In the genomic region with DNA sequence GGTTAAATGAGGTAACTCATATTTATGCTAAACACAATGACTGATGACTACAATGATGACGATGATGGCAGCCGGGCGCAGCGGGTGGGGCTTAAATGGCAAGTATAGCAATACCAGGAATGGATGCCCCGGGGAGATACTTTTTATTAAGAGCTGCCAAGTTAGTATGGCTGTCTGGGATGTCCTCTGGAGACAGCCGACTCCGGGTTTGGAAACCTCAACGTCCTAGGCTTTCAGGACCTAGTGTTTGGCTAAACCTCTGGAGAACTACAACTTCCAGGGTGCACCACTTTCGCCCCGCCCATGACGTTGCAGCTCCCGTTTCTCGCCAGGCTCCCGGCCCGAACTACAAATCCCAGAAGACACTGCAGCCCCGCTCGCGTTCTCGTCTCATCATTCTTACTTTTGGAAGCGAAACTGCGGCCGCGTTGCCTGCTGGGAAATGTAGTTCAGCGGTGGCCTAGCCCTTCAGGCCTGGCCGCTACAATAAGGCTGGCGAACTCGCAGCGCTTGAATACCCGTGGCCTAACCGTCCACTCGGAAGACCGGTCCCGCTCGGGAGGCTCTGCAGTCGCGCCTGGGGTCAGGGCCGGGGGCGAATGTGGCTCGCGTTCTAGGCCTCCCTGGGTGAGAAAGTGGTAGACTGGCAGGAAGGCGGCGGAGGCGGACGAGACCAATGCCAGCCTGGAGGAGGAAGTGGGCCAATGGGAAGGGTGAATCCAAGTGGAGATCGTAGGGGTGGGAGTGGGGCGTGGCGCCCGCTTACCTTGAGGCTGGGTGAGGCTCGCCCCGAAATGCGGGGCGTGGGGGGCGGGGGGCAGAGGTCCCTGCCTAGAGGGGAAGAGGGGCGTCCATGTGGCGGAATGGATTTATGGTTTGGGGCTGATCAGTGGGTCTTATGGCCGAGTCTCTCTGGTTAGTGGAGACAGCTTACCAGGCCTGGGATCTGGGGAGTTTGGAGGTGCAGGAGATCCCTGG, we compare ENCODE assay signal across 1 cellular context.
TF ChIP-seq lines count a peak whose summit lies in the region.

A gene (plus strand): TSS at position 463 of the 978 bp plus-strand sequence. CDS start 2,221 bp downstream, outside the sequence.

TF ChIP-seq in HepG2, 621 proteins besides CTCF, POLR2A, EP300 and RAD21 (continued from another document and continues in another):
- TF ChIP-seq ZNF670 (CRISPR knock-in tag; IDR thresholded peaks at IDR 0.05; ENCODE audit: borderline replicate concordance) (peak; percentile 93), HIVEP1 (CRISPR knock-in tag; IDR thresholded peaks at IDR 0.05) (peak; percentile 97), SPEN (CRISPR knock-in tag; IDR thresholded peaks at IDR 0.05; ENCODE audit: low read depth) (peak; percentile 95), FOXO1 (CRISPR knock-in tag; IDR thresholded peaks at IDR 0.05) (peak; percentile 76), ZNF792 (CRISPR knock-in tag; IDR thresholded peaks at IDR 0.05) (peak; percentile 51; the same call in 1 of the 2 replicates), AGO2 (optimal IDR thresholded peaks at IDR 0.05; ENCODE audit: low read depth, low read length) (peak; percentile 67), TBX2 (CRISPR knock-in tag; IDR thresholded peaks at IDR 0.05; ENCODE audit: borderline replicate concordance) (peak; percentile 91), ZNF3 (CRISPR knock-in tag; IDR thresholded peaks at IDR 0.05) (peak; percentile 69; the same call in 1 of the 2 replicates), HNRNPLL (IDR thresholded peaks at IDR 0.05; ENCODE audit: low read depth, low read length, poor library complexity, severe bottlenecking) (peak; percentile 42), ZNF441 (CRISPR knock-in tag; IDR thresholded peaks at IDR 0.05; ENCODE audit: borderline replicate concordance) (peak; percentile 92), NAIF1 (CRISPR knock-in tag; IDR thresholded peaks at IDR 0.05; ENCODE audit: borderline replicate concordance) (peak; percentile 31; the same call in 1 of the 2 replicates), KLF12 (CRISPR knock-in tag; IDR thresholded peaks at IDR 0.05; ENCODE audit: borderline replicate concordance) (peak; percentile 92), CBX5 (CRISPR knock-in tag; IDR thresholded peaks at IDR 0.05; ENCODE audit: borderline replicate concordance) (peak; percentile 42; the same call in 1 of the 2 replicates), TAF15 (IDR thresholded peaks at IDR 0.05; ENCODE audit: low read depth, low read length, poor library complexity, severe bottlenecking) (no peak), ZNF333 (CRISPR knock-in tag; IDR thresholded peaks at IDR 0.05; ENCODE audit: borderline replicate concordance) (peak; percentile 98), AHR (CRISPR knock-in tag; IDR thresholded peaks at IDR 0.05) (peak; percentile 96; the same call in 1 of the 2 replicates), ZNF768 (CRISPR knock-in tag; IDR thresholded peaks at IDR 0.05) (peak; percentile 79), TAF1 (CRISPR knock-in tag; IDR thresholded peaks at IDR 0.05) (peak; percentile 84), SNAPC2 (CRISPR knock-in tag; IDR thresholded peaks at IDR 0.05) (peak; percentile 71), EEA1 (CRISPR knock-in tag; IDR thresholded peaks at IDR 0.05; ENCODE audit: borderline replicate concordance) (peak; percentile 87; the same call in 1 of the 2 replicates), ZNF136 (CRISPR knock-in tag; IDR thresholded peaks at IDR 0.05; ENCODE audit: low read depth) (peak; percentile 90; the same call in 1 of the 2 replicates), ZNF839 (CRISPR knock-in tag; IDR thresholded peaks at IDR 0.05; ENCODE audit: borderline replicate concordance) (0 out of 2 replicates have a peak, but pooled peaks have one; percentile 63), ZNF572 (CRISPR knock-in tag; IDR thresholded peaks at IDR 0.05) (peak; percentile 99), ZFX (CRISPR knock-in tag; IDR thresholded peaks at IDR 0.05; ENCODE audit: low read depth) (peak; percentile 100), MIER3 (CRISPR knock-in tag; IDR thresholded peaks at IDR 0.05; ENCODE audit: borderline replicate concordance) (peak; percentile 58; the same call in 1 of the 2 replicates), ZNF577 (CRISPR knock-in tag; IDR thresholded peaks at IDR 0.05; ENCODE audit: borderline replicate concordance, low read depth) (no peak), CEBPB (IDR thresholded peaks at IDR 0.05; ENCODE audit: borderline replicate concordance, low read depth, low read length) (peak; percentile 21; the same call in 1 of the 2 replicates), JUNB (CRISPR knock-in tag; IDR thresholded peaks at IDR 0.05; ENCODE audit: borderline replicate concordance) (no peak), REL (CRISPR knock-in tag; conservative IDR thresholded peaks at IDR 0.05) (no peak), ZNF251 (CRISPR knock-in tag; IDR thresholded peaks at IDR 0.05) (no peak), ELF4 (CRISPR knock-in tag; IDR thresholded peaks at IDR 0.05; ENCODE audit: borderline replicate concordance) (peak; percentile 72; the same call in 1 of the 2 replicates)
- TF ChIP-seq, protein P1, sequence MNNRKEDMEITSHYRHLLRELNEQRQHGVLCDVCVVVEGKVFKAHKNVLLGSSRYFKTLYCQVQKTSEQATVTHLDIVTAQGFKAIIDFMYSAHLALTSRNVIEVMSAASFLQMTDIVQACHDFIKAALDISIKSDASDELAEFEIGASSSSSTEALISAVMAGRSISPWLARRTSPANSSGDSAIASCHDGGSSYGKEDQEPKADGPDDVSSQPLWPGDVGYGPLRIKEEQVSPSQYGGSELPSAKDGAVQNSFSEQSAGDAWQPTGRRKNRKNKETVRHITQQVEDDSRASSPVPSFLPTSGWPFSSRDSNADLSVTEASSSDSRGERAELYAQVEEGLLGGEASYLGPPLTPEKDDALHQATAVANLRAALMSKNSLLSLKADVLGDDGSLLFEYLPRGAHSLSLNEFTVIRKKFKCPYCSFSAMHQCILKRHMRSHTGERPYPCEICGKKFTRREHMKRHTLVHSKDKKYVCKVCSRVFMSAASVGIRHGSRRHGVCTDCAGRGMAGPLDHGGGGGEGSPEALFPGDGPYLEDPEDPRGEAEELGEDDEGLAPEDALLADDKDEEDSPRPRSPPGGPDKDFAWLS (CRISPR knock-in tag; IDR thresholded peaks at IDR 0.05; ENCODE audit: borderline replicate concordance) = no peak
- TF ChIP-seq, protein P2, sequence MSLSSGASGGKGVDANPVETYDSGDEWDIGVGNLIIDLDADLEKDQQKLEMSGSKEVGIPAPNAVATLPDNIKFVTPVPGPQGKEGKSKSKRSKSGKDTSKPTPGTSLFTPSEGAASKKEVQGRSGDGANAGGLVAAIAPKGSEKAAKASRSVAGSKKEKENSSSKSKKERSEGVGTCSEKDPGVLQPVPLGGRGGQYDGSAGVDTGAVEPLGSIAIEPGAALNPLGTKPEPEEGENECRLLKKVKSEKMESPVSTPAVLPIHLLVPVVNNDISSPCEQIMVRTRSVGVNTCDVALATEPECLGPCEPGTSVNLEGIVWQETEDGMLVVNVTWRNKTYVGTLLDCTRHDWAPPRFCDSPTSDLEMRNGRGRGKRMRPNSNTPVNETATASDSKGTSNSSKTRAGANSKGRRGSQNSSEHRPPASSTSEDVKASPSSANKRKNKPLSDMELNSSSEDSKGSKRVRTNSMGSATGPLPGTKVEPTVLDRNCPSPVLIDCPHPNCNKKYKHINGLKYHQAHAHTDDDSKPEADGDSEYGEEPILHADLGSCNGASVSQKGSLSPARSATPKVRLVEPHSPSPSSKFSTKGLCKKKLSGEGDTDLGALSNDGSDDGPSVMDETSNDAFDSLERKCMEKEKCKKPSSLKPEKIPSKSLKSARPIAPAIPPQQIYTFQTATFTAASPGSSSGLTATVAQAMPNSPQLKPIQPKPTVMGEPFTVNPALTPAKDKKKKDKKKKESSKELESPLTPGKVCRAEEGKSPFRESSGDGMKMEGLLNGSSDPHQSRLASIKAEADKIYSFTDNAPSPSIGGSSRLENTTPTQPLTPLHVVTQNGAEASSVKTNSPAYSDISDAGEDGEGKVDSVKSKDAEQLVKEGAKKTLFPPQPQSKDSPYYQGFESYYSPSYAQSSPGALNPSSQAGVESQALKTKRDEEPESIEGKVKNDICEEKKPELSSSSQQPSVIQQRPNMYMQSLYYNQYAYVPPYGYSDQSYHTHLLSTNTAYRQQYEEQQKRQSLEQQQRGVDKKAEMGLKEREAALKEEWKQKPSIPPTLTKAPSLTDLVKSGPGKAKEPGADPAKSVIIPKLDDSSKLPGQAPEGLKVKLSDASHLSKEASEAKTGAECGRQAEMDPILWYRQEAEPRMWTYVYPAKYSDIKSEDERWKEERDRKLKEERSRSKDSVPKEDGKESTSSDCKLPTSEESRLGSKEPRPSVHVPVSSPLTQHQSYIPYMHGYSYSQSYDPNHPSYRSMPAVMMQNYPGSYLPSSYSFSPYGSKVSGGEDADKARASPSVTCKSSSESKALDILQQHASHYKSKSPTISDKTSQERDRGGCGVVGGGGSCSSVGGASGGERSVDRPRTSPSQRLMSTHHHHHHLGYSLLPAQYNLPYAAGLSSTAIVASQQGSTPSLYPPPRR (CRISPR knock-in tag; IDR thresholded peaks at IDR 0.05; ENCODE audit: borderline replicate concordance) = no peak
- TF ChIP-seq, protein P3, sequence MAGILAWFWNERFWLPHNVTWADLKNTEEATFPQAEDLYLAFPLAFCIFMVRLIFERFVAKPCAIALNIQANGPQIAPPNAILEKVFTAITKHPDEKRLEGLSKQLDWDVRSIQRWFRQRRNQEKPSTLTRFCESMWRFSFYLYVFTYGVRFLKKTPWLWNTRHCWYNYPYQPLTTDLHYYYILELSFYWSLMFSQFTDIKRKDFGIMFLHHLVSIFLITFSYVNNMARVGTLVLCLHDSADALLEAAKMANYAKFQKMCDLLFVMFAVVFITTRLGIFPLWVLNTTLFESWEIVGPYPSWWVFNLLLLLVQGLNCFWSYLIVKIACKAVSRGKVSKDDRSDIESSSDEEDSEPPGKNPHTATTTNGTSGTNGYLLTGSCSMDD (CRISPR knock-in tag; IDR thresholded peaks at IDR 0.05) = no peak
- TF ChIP-seq, protein P4, sequence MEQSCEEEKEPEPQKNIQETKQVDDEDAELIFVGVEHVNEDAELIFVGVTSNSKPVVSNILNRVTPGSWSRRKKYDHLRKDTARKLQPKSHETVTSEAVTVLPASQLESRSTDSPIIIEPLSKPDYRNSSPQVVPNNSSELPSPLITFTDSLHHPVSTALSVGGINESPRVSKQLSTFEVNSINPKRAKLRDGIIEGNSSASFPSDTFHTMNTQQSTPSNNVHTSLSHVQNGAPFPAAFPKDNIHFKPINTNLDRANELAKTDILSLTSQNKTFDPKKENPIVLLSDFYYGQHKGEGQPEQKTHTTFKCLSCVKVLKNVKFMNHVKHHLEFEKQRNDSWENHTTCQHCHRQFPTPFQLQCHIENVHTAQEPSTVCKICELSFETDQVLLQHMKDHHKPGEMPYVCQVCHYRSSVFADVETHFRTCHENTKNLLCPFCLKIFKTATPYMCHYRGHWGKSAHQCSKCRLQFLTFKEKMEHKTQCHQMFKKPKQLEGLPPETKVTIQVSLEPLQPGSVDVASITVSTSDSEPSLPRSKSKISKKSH (CRISPR knock-in tag; IDR thresholded peaks at IDR 0.05; ENCODE audit: borderline replicate concordance) = peak; percentile 97; the same call in 1 of the 2 replicates
- TF ChIP-seq, protein P5, sequence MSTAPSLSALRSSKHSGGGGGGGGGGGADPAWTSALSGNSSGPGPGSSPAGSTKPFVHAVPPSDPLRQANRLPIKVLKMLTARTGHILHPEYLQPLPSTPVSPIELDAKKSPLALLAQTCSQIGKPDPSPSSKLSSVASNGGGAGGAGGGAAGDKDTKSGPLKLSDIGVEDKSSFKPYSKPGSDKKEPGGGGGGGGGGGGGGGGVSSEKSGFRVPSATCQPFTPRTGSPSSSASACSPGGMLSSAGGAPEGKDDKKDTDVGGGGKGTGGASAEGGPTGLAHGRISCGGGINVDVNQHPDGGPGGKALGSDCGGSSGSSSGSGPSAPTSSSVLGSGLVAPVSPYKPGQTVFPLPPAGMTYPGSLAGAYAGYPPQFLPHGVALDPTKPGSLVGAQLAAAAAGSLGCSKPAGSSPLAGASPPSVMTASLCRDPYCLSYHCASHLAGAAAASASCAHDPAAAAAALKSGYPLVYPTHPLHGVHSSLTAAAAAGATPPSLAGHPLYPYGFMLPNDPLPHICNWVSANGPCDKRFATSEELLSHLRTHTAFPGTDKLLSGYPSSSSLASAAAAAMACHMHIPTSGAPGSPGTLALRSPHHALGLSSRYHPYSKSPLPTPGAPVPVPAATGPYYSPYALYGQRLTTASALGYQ (CRISPR knock-in tag; IDR thresholded peaks at IDR 0.05) = 0 out of 2 replicates have a peak, but pooled peaks have one; percentile 39
- TF ChIP-seq, protein P6, sequence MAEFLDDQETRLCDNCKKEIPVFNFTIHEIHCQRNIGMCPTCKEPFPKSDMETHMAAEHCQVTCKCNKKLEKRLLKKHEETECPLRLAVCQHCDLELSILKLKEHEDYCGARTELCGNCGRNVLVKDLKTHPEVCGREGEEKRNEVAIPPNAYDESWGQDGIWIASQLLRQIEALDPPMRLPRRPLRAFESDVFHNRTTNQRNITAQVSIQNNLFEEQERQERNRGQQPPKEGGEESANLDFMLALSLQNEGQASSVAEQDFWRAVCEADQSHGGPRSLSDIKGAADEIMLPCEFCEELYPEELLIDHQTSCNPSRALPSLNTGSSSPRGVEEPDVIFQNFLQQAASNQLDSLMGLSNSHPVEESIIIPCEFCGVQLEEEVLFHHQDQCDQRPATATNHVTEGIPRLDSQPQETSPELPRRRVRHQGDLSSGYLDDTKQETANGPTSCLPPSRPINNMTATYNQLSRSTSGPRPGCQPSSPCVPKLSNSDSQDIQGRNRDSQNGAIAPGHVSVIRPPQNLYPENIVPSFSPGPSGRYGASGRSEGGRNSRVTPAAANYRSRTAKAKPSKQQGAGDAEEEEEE (CRISPR knock-in tag; IDR thresholded peaks at IDR 0.05; ENCODE audit: borderline replicate concordance) = peak; percentile 94; the same call in 1 of the 2 replicates
- TF ChIP-seq, protein P7, sequence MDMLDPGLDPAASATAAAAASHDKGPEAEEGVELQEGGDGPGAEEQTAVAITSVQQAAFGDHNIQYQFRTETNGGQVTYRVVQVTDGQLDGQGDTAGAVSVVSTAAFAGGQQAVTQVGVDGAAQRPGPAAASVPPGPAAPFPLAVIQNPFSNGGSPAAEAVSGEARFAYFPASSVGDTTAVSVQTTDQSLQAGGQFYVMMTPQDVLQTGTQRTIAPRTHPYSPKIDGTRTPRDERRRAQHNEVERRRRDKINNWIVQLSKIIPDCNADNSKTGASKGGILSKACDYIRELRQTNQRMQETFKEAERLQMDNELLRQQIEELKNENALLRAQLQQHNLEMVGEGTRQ (IDR thresholded peaks at IDR 0.05; ENCODE audit: low read depth, low read length) = no peak
- TF ChIP-seq, protein P7 (CRISPR knock-in tag; IDR thresholded peaks at IDR 0.05; ENCODE audit: borderline replicate concordance) = no peak
- TF ChIP-seq, protein P8, sequence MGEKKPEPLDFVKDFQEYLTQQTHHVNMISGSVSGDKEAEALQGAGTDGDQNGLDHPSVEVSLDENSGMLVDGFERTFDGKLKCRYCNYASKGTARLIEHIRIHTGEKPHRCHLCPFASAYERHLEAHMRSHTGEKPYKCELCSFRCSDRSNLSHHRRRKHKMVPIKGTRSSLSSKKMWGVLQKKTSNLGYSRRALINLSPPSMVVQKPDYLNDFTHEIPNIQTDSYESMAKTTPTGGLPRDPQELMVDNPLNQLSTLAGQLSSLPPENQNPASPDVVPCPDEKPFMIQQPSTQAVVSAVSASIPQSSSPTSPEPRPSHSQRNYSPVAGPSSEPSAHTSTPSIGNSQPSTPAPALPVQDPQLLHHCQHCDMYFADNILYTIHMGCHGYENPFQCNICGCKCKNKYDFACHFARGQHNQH (CRISPR knock-in tag; IDR thresholded peaks at IDR 0.05) = peak; percentile 84
